In genomic region chr9:135618866-135619598, GRCh38 we compare ENCODE assay signal across 22 cellular contexts. TPM values are rescaled to one million over a fixed set of nuclear protein-coding genes. Genes with fewer than 3 reads are reported as not detected.
"Had no signal": no experiment of that assay in that cellular context is flagged by ENCODE, and none has a peak within 500 bp of the region (broad histone marks: within the 10 kb centered on the region; RNA-seq: fewer than 3 reads in every experiment).

No MANE protein-coding gene starts in this region.

- H3K27ac Mint-ChIP-seq: activated CD8-positive, alpha-beta T cell treated with anti-CD3 and anti-CD28 coated beads, Interleukin-2, amount 10 ng/mL, durations not matched to agents 7 days and 5 days; activated naive CD8-positive, alpha-beta T cell treated with anti-CD3 and anti-CD28 coated beads, Interleukin-2, amount 10 ng/mL, durations not matched to agents 7 days and 5 days had no signal

- H3K4me3 Mint-ChIP-seq: activated CD8-positive, alpha-beta T cell treated with anti-CD3 and anti-CD28 coated beads, Interleukin-2, amount 10 ng/mL, durations not matched to agents 7 days and 5 days; activated naive CD8-positive, alpha-beta T cell treated with anti-CD3 and anti-CD28 coated beads, Interleukin-2, amount 10 ng/mL, durations not matched to agents 7 days and 5 days had no signal

- H3K27ac ChIP-seq: adrenal gland, Peyer's patch, WERI-Rb-1 had no signal

- ATAC-seq: activated CD8-positive, alpha-beta T cell treated with anti-CD3 and anti-CD28 coated beads, Interleukin-2, amount 10 ng/mL, durations not matched to agents 7 days and 5 days had no signal

- H3K9me3 Mint-ChIP-seq: activated naive CD8-positive, alpha-beta T cell treated with anti-CD3 and anti-CD28 coated beads, Interleukin-2, amount 10 ng/mL, durations not matched to agents 7 days and 5 days had no signal

- H3K4me1 Mint-ChIP-seq: activated naive CD8-positive, alpha-beta T cell treated with anti-CD3 and anti-CD28 coated beads, Interleukin-2, amount 10 ng/mL, durations not matched to agents 7 days and 5 days had no signal

- H3K36me3 ChIP-seq: adrenal gland, Peyer's patch, WERI-Rb-1 had no signal

- DNase-seq: activated CD4-positive, alpha-beta T cell treated with anti-CD3 and anti-CD28 coated beads for 4 hours; activated CD4-positive, alpha-beta T cell treated with anti-CD3 and anti-CD28 coated beads, Interleukin-2, amount 50 U/mL, for 4 hours; activated CD8-positive, alpha-beta memory T cell treated with anti-CD3 and anti-CD28 coated beads, Interleukin-2, amount 50 U/mL, for 48 hours; activated CD8-positive, alpha-beta T cell treated with anti-CD3 and anti-CD28 coated beads, Interleukin-2, amount 10 ng/mL, durations not matched to agents 7 days and 5 days; activated naive CD4-positive, alpha-beta T cell treated with anti-CD3 and anti-CD28 coated beads, Interleukin-2, amount 50 U/mL, for 16 hours; activated naive CD8-positive, alpha-beta T cell treated with anti-CD3 and anti-CD28 coated beads, Interleukin-2, amount 10 ng/mL, durations not matched to agents 7 days and 5 days; activated T-cell treated with anti-CD3 and anti-CD28 coated beads, Interleukin-2, amount 50 U/mL, for 1 hour; adrenal gland; anterior cingulate cortex; Kasumi-1; KBM-7; NCI-H1105 treated with DMSO at 0.1 percent for 48 hours; NCI-H1436 treated with DMSO at 0.1 percent for 48 hours; NCI-H187; NCI-H2081; NCI-H510A treated with DMSO at 0.1 percent for 48 hours; Peyer's patch; SIG-M5; T-helper 1 cell; WERI-Rb-1 had no signal

- H3K36me3 Mint-ChIP-seq: activated naive CD8-positive, alpha-beta T cell treated with anti-CD3 and anti-CD28 coated beads, Interleukin-2, amount 10 ng/mL, durations not matched to agents 7 days and 5 days had no signal

- H3K9me3 ChIP-seq: adrenal gland, Peyer's patch had no signal

- H3K27me3 ChIP-seq: Peyer's patch had no signal

- H3K4me1 ChIP-seq: adrenal gland, Peyer's patch had no signal

- H3K4me3 ChIP-seq: adrenal gland, Peyer's patch had no signal

RNA-seq across cellular contexts. Expression of gene GLT6D1, which starts 20.3 kb away (rescaled TPM):
- total RNA-seq: activated CD8-positive, alpha-beta T cell treated with anti-CD3 and anti-CD28 coated beads, Interleukin-2, amount 10 ng/mL, durations not matched to agents 7 days and 5 days; activated naive CD8-positive, alpha-beta T cell treated with anti-CD3 and anti-CD28 coated beads, Interleukin-2, amount 10 ng/mL, durations not matched to agents 7 days and 5 days; adrenal gland; cardiac septum; Peyer's patch; T-helper 2 cell treated with Interferon-gamma antibody and Interleukin-4, amounts not matched to agents 100 ng/mL and 5 ng/mL, for 36 hours had no signal
- polyA plus RNA-seq: adrenal gland had no signal

RNA-seq across cellular contexts. Expression of gene LCN9, which starts 44.1 kb away (rescaled TPM):
- total RNA-seq: activated CD8-positive, alpha-beta T cell treated with anti-CD3 and anti-CD28 coated beads, Interleukin-2, amount 10 ng/mL, durations not matched to agents 7 days and 5 days; activated naive CD8-positive, alpha-beta T cell treated with anti-CD3 and anti-CD28 coated beads, Interleukin-2, amount 10 ng/mL, durations not matched to agents 7 days and 5 days; adrenal gland; cardiac septum; Peyer's patch; T-helper 2 cell treated with Interferon-gamma antibody and Interleukin-4, amounts not matched to agents 100 ng/mL and 5 ng/mL, for 36 hours had no signal
- polyA plus RNA-seq: adrenal gland had no signal

RNA-seq across cellular contexts. Expression of gene PAEP, which starts 57.5 kb away (rescaled TPM):
- total RNA-seq: activated CD8-positive, alpha-beta T cell treated with anti-CD3 and anti-CD28 coated beads, Interleukin-2, amount 10 ng/mL, durations not matched to agents 7 days and 5 days; activated naive CD8-positive, alpha-beta T cell treated with anti-CD3 and anti-CD28 coated beads, Interleukin-2, amount 10 ng/mL, durations not matched to agents 7 days and 5 days; adrenal gland; cardiac septum; Peyer's patch; T-helper 2 cell treated with Interferon-gamma antibody and Interleukin-4, amounts not matched to agents 100 ng/mL and 5 ng/mL, for 36 hours had no signal
- polyA plus RNA-seq: adrenal gland had no signal
